Comparison of ENCODE assay signal across 2 cellular contexts in the genomic region with DNA sequence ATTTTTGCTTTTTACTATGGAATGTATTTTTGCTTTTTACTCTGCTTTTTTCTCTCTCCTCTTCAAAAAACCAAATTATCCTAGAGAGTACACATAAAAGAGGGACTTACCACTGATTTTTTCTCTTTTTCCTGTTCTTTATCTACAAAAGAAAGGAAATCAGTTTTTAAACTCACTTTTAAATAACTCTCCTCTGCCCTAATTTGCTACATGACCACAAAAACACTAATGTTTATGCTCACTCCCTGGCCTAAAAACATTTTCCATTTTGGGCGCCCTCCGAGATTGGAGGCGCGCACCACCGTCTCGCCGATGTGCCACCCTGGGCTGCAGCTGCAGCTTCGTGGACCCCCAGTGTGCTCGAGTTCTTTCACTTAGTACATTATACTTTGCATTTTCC.
TF ChIP-seq lines count a peak whose summit lies in the region.

No MANE protein-coding gene starts in this region.

TF ChIP-seq in GM23338, 12 proteins besides CTCF, POLR2A, EP300 and RAD21 (continued from another document):
- TF ChIP-seq, protein P1, sequence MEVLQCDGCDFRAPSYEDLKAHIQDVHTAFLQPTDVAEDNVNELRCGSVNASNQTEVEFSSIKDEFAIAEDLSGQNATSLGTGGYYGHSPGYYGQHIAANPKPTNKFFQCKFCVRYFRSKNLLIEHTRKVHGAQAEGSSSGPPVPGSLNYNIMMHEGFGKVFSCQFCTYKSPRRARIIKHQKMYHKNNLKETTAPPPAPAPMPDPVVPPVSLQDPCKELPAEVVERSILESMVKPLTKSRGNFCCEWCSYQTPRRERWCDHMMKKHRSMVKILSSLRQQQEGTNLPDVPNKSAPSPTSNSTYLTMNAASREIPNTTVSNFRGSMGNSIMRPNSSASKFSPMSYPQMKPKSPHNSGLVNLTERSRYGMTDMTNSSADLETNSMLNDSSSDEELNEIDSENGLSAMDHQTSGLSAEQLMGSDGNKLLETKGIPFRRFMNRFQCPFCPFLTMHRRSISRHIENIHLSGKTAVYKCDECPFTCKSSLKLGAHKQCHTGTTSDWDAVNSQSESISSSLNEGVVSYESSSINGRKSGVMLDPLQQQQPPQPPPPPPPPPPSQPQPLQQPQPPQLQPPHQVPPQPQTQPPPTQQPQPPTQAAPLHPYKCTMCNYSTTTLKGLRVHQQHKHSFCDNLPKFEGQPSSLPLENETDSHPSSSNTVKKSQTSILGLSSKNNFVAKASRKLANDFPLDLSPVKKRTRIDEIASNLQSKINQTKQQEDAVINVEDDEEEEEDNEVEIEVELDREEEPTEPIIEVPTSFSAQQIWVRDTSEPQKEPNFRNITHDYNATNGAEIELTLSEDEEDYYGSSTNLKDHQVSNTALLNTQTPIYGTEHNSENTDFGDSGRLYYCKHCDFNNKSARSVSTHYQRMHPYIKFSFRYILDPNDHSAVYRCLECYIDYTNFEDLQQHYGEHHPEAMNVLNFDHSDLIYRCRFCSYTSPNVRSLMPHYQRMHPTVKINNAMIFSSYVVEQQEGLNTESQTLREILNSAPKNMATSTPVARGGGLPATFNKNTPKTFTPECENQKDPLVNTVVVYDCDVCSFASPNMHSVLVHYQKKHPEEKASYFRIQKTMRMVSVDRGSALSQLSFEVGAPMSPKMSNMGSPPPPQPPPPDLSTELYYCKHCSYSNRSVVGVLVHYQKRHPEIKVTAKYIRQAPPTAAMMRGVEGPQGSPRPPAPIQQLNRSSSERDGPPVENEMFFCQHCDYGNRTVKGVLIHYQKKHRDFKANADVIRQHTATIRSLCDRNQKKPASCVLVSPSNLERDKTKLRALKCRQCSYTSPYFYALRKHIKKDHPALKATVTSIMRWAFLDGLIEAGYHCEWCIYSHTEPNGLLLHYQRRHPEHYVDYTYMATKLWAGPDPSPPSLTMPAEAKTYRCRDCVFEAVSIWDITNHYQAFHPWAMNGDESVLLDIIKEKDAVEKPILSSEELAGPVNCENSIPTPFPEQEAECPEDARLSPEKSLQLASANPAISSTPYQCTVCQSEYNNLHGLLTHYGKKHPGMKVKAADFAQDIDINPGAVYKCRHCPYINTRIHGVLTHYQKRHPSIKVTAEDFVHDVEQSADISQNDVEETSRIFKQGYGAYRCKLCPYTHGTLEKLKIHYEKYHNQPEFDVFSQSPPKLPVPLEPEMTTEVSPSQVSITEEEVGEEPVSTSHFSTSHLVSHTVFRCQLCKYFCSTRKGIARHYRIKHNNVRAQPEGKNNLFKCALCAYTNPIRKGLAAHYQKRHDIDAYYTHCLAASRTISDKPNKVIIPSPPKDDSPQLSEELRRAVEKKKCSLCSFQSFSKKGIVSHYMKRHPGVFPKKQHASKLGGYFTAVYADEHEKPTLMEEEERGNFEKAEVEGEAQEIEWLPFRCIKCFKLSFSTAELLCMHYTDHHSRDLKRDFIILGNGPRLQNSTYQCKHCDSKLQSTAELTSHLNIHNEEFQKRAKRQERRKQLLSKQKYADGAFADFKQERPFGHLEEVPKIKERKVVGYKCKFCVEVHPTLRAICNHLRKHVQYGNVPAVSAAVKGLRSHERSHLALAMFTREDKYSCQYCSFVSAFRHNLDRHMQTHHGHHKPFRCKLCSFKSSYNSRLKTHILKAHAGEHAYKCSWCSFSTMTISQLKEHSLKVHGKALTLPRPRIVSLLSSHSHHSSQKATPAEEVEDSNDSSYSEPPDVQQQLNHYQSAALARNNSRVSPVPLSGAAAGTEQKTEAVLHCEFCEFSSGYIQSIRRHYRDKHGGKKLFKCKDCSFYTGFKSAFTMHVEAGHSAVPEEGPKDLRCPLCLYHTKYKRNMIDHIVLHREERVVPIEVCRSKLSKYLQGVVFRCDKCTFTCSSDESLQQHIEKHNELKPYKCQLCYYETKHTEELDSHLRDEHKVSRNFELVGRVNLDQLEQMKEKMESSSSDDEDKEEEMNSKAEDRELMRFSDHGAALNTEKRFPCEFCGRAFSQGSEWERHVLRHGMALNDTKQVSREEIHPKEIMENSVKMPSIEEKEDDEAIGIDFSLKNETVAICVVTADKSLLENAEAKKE (CRISPR knock-in tag; IDR thresholded peaks at IDR 0.05), result no peak
- TF ChIP-seq POLR2AphosphoS5 (IDR thresholded peaks at IDR 0.05; ENCODE audit: low read depth) (no peak), JUNB (IDR thresholded peaks at IDR 0.05; ENCODE audit: unreplicated experiment) (no peak), EZH2 (IDR thresholded peaks at IDR 0.05; ENCODE audit: low read depth, unreplicated experiment) (no peak), STAT1 (IDR thresholded peaks at IDR 0.05; ENCODE audit: unreplicated experiment) (no peak), REST (IDR thresholded peaks at IDR 0.05; ENCODE audit: unreplicated experiment) (no peak)
- TF ChIP-seq, protein P2, sequence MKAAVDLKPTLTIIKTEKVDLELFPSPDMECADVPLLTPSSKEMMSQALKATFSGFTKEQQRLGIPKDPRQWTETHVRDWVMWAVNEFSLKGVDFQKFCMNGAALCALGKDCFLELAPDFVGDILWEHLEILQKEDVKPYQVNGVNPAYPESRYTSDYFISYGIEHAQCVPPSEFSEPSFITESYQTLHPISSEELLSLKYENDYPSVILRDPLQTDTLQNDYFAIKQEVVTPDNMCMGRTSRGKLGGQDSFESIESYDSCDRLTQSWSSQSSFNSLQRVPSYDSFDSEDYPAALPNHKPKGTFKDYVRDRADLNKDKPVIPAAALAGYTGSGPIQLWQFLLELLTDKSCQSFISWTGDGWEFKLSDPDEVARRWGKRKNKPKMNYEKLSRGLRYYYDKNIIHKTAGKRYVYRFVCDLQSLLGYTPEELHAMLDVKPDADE (IDR thresholded peaks at IDR 0.05), result no peak
TF ChIP-seq in GM23338: peak in this region for 0.

TF ChIP-seq in WTC11, 78 proteins besides CTCF, POLR2A, EP300 and RAD21 (continued from another document):
- TF ChIP-seq, protein P3, sequence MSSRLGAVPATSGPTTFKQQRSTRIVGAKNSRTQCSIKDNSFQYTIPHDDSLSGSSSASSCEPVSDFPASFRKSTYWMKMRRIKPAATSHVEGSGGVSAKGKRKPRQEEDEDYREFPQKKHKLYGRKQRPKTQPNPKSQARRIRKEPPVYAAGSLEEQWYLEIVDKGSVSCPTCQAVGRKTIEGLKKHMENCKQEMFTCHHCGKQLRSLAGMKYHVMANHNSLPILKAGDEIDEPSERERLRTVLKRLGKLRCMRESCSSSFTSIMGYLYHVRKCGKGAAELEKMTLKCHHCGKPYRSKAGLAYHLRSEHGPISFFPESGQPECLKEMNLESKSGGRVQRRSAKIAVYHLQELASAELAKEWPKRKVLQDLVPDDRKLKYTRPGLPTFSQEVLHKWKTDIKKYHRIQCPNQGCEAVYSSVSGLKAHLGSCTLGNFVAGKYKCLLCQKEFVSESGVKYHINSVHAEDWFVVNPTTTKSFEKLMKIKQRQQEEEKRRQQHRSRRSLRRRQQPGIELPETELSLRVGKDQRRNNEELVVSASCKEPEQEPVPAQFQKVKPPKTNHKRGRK (CRISPR knock-in tag; IDR thresholded peaks at IDR 0.05; ENCODE audit: borderline replicate concordance), result no peak
- no peak for TF ChIP-seq NR1H2 (CRISPR knock-in tag; IDR thresholded peaks at IDR 0.05)
